ENCODE assay signal across 2 cellular contexts in the genomic region with DNA sequence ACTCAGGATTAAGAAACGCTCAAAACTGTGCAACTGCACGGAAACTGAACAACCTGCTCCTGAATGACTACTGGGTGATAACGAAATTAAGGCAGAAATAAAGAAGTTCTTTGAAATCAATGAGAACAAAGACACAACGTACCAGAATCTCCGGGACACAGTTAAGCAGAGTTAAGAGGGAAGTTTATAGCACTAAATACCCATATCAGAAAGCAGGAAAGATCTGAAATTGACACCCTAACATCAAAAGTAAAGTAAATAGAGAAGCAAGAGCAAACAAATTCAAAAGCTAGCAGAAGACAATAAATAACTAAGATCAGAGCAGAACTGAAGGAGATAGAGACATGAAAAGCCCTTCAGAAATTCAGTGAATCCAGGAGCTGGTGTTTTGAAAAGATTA. TPM values are rescaled to one million over a fixed set of nuclear protein-coding genes. Genes with fewer than 3 reads are reported as not detected.
"Had no signal": no experiment of that assay in that cellular context is flagged by ENCODE, and none has a peak within 500 bp of the region (broad histone marks: within the 10 kb centered on the region; RNA-seq: fewer than 3 reads in every experiment).

No MANE protein-coding gene starts in this region.

RNA-seq across cellular contexts. Expression of gene CD28, which starts 8.0 kb away (rescaled TPM):
- total RNA-seq: bronchial epithelial cell, cardiac muscle cell had no signal
- polyA plus RNA-seq: cardiac muscle cell had no signal
